ENCODE assay signal across 2 cellular contexts in genomic region chr7:132154695-132155471, GRCh38.
TF ChIP-seq lines count a peak whose summit lies in the region.

No MANE protein-coding gene starts in this region.

TF ChIP-seq in GM23338, 12 proteins besides CTCF, POLR2A, EP300 and RAD21:
- no peak for TF ChIP-seq ZNF462 (CRISPR knock-in tag; IDR thresholded peaks at IDR 0.05)
- TF ChIP-seq REST (IDR thresholded peaks at IDR 0.05; ENCODE audit: unreplicated experiment): no peak
- no peak for TF ChIP-seq STAT1 (IDR thresholded peaks at IDR 0.05; ENCODE audit: unreplicated experiment)
- TF ChIP-seq EZH2phosphoT487 (IDR thresholded peaks at IDR 0.05; ENCODE audit: unreplicated experiment): no peak
- no peak for TF ChIP-seq JUNB (IDR thresholded peaks at IDR 0.05; ENCODE audit: unreplicated experiment)
- TF ChIP-seq ZNF331 (CRISPR knock-in tag; IDR thresholded peaks at IDR 0.05; ENCODE audit: low read depth): no peak
- no peak for TF ChIP-seq ETS1 (IDR thresholded peaks at IDR 0.05)
- no peak for TF ChIP-seq POLR2AphosphoS5 (IDR thresholded peaks at IDR 0.05; ENCODE audit: low read depth)
- TF ChIP-seq CREB1 (CRISPR knock-in tag; IDR thresholded peaks at IDR 0.05; ENCODE audit: low read depth): no peak
- no peak for TF ChIP-seq NANOG (IDR thresholded peaks at IDR 0.05; ENCODE audit: borderline replicate concordance)
- no peak for TF ChIP-seq EZH2 (IDR thresholded peaks at IDR 0.05; ENCODE audit: low read depth, unreplicated experiment)
- TF ChIP-seq ZNF114 (CRISPR knock-in tag; IDR thresholded peaks at IDR 0.05): no peak
TF ChIP-seq in GM23338: peak in this region for 0.

TF ChIP-seq in WTC11, 78 proteins besides CTCF, POLR2A, EP300 and RAD21 (continued from another document):
- TF ChIP-seq ZNF281 (CRISPR knock-in tag; IDR thresholded peaks at IDR 0.05) (no peak), PRDM15 (CRISPR knock-in tag; IDR thresholded peaks at IDR 0.05) (no peak), ARID4B (CRISPR knock-in tag; IDR thresholded peaks at IDR 0.05; ENCODE audit: borderline replicate concordance) (no peak), FOXJ3 (CRISPR knock-in tag; IDR thresholded peaks at IDR 0.05; ENCODE audit: borderline replicate concordance) (no peak), SP1 (CRISPR knock-in tag; conservative IDR thresholded peaks at IDR 0.05) (no peak), NFATC4 (CRISPR knock-in tag; IDR thresholded peaks at IDR 0.05) (no peak), HMGXB4 (CRISPR knock-in tag; IDR thresholded peaks at IDR 0.05) (no peak)
